In the genomic region with DNA sequence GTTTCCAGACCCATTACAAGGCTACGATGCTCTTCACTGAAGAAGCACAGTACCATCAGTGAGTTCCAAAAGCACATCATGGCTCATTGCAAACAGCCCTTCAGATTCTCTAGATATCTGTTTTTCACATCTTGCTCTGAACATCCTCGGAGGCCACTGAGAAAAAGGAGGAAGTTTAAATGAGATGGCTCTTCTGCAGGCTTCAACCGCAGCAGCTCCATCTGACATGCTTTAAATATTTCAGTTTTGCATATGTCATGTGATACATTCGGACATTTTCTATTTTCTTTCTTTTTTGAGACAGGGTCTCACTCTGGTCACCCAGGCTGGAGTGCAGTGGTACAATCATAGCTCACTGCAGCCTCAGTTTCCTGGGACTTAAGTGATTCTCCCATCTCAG, we compare ENCODE assay signal across 13 cellular contexts.
A peak's percentile ranks its signal among the peaks of the same experiment; 100 is the strongest.
DNase-seq lines count a peak whose midpoint lies in the region; ATAC-seq and TF ChIP-seq lines count a peak whose summit lies in the region.
"Had no signal": no experiment of that assay in that cellular context is flagged by ENCODE, and none has a peak within 500 bp of the region (broad histone marks: within the 10 kb centered on the region; RNA-seq: fewer than 3 reads in every experiment).

No MANE protein-coding gene starts in this region.

- TF ChIP-seq POLR2A in GM18505 (IDR thresholded peaks at IDR 0.05; ENCODE audit: borderline replicate concordance, extremely low read depth, insufficient read depth, insufficient read length), result no peak

- H3K9me3 Mint-ChIP-seq in activated CD4-positive, alpha-beta memory T cell treated with anti-CD3 and anti-CD28 coated beads, Interleukin-2, amount 10 ng/mL, durations not matched to agents 7 days and 5 days, result no peaks in the 10 kb centered on the region
- peaks cover 15% of the 10 kb centered on the region for H3K9me3 Mint-ChIP-seq in chondrocyte (ENCODE audit: low read depth)
- H3K9me3 Mint-ChIP-seq: stimulated activated naive CD8-positive, alpha-beta T cell treated with anti-CD3 and anti-CD28 coated beads, Interleukin-15, Interleukin-2, amounts not matched to agents 100 ng/mL and 50 ng/mL, for 24 hours had no signal

- no peak for TF ChIP-seq CTCF in chondrocyte (IDR thresholded peaks at IDR 0.05)

- POLR2A ChIA-PET in activated CD4-positive, alpha-beta memory T cell treated with anti-CD3 and anti-CD28 coated beads, Interleukin-2, amount 10 ng/mL, durations not matched to agents 7 days and 5 days (lab: Charles Lee), result no interaction called here

- H3K36me3 Mint-ChIP-seq in activated CD4-positive, alpha-beta memory T cell treated with anti-CD3 and anti-CD28 coated beads, Interleukin-2, amount 10 ng/mL, durations not matched to agents 7 days and 5 days (ENCODE audit: low read depth), result no peaks in the 10 kb centered on the region
- H3K36me3 Mint-ChIP-seq in chondrocyte (ENCODE audit: low read depth), result no peaks in the 10 kb centered on the region
- H3K36me3 Mint-ChIP-seq: brain had no signal

- ATAC-seq in GM18861 (IDR thresholded peaks at IDR 0.05; ENCODE audit: unreplicated experiment) (peak; percentile 29), GM21529 (IDR thresholded peaks at IDR 0.05; ENCODE audit: unreplicated experiment) (peak; percentile 74), HG03378 (IDR thresholded peaks at IDR 0.05; ENCODE audit: unreplicated experiment) (peak; percentile 65), GM18505 (IDR thresholded peaks at IDR 0.05; ENCODE audit: unreplicated experiment) (no peak)

- H3K4me1 Mint-ChIP-seq in activated CD4-positive, alpha-beta memory T cell treated with anti-CD3 and anti-CD28 coated beads, Interleukin-2, amount 10 ng/mL, durations not matched to agents 7 days and 5 days, result peaks cover 12% of the 10 kb centered on the region
- no peaks in the 10 kb centered on the region for H3K4me1 Mint-ChIP-seq in chondrocyte (ENCODE audit: low read depth)

- peak overlapping the region; percentile 70 for H3K4me3 Mint-ChIP-seq in activated CD4-positive, alpha-beta memory T cell treated with anti-CD3 and anti-CD28 coated beads, Interleukin-2, amount 10 ng/mL, durations not matched to agents 7 days and 5 days
- no peak overlapping the region for H3K4me3 Mint-ChIP-seq in chondrocyte (ENCODE audit: unreplicated experiment)
- H3K4me3 Mint-ChIP-seq: brain; stimulated activated naive CD8-positive, alpha-beta T cell treated with anti-CD3 and anti-CD28 coated beads, Interleukin-15, Interleukin-2, amounts not matched to agents 100 ng/mL and 50 ng/mL, for 24 hours had no signal

- H3K27me3 Mint-ChIP-seq in activated CD4-positive, alpha-beta memory T cell treated with anti-CD3 and anti-CD28 coated beads, Interleukin-2, amount 10 ng/mL, durations not matched to agents 7 days and 5 days, result no peaks in the 10 kb centered on the region
- H3K27me3 Mint-ChIP-seq in chondrocyte (ENCODE audit: low read depth), result no peaks in the 10 kb centered on the region
- H3K27me3 Mint-ChIP-seq: brain had no signal

- H3K27ac Mint-ChIP-seq in activated CD4-positive, alpha-beta memory T cell treated with anti-CD3 and anti-CD28 coated beads, Interleukin-2, amount 10 ng/mL, durations not matched to agents 7 days and 5 days, result no peak overlapping the region
- H3K27ac Mint-ChIP-seq in chondrocyte (ENCODE audit: unreplicated experiment), result no peak overlapping the region
- H3K27ac Mint-ChIP-seq: stimulated activated naive CD8-positive, alpha-beta T cell treated with anti-CD3 and anti-CD28 coated beads, Interleukin-15, Interleukin-2, amounts not matched to agents 100 ng/mL and 50 ng/mL, for 24 hours had no signal

- CTCF ChIA-PET in activated CD4-positive, alpha-beta memory T cell treated with anti-CD3 and anti-CD28 coated beads, Interleukin-2, amount 10 ng/mL, durations not matched to agents 7 days and 5 days (lab: Charles Lee), result no interaction called here

- no peak for DNase-seq in activated CD4-positive, alpha-beta memory T cell treated with anti-CD3 and anti-CD28 coated beads, Interleukin-2, amount 10 ng/mL, durations not matched to agents 7 days and 5 days
- DNase-seq in NCI-H2196 (lab: John Stamatoyannopoulos, UW; ENCODE audit: unreplicated experiment) (no peak), globus pallidus (ENCODE audit: low spot score) (no peak), chondrocyte (ENCODE audit: low spot score) (no peak)
- DNase-seq: KBM-7, mesendoderm, RPMI8226 had no signal
